In genomic region chr6:25153079-25153478, GRCh38 we compare ENCODE assay signal across 26 cellular contexts.
"Had no signal": no experiment of that assay in that cellular context is flagged by ENCODE, and none has a peak within 500 bp of the region (broad histone marks: within the 10 kb centered on the region; RNA-seq: fewer than 3 reads in every experiment).

No MANE protein-coding gene starts in this region.

- H3K4me1 Mint-ChIP-seq: nephron, neural progenitor cell had no signal

- H3K27me3 ChIP-seq: neural progenitor cell, neutrophil, pancreas, right lobe of liver, sigmoid colon, stomach, thyroid gland, tibial nerve, upper lobe of left lung, vagina had no signal

- H3K9ac ChIP-seq: neural progenitor cell had no signal

- H3K27me3 Mint-ChIP-seq: stimulated activated naive B cell treated with anti-CD40 and anti-IgM and Interleukin-4, amounts not matched to agents 10 μg/mL and 1 μg/mL and 100 μg/mL, for 72 hours; stimulated activated naive CD8-positive, alpha-beta T cell treated with anti-CD3 and anti-CD28 coated beads, Interleukin-15, Interleukin-2, amounts not matched to agents 100 ng/mL and 50 ng/mL, for 24 hours had no signal

- H3K36me3 ChIP-seq: neural progenitor cell, neutrophil, pancreas, right lobe of liver, sigmoid colon, stomach, thoracic aorta, thyroid gland, tibial nerve, upper lobe of left lung, vagina had no signal

- H3K4me3 Mint-ChIP-seq: naive thymus-derived CD4-positive, alpha-beta T cell; natural killer cell; nephron; stimulated activated effector memory CD8-positive, alpha-beta T cell treated with anti-CD3 and anti-CD28 coated beads, Interleukin-12 subunit alpha, Interleukin-12 subunit beta, amount 100 ng/mL, for 72 hours; stimulated activated naive B cell treated with anti-CD40 and anti-IgM and Interleukin-4, amounts not matched to agents 10 μg/mL and 1 μg/mL and 100 μg/mL, for 72 hours; stimulated activated naive CD8-positive, alpha-beta T cell treated with anti-CD3 and anti-CD28 coated beads, Interleukin-15, Interleukin-2, amounts not matched to agents 100 ng/mL and 50 ng/mL, for 24 hours had no signal

- H3K4me3 ChIP-seq: neural progenitor cell, pancreas, psoas muscle, right lobe of liver, sigmoid colon, stomach, thoracic aorta, thyroid gland, tibial nerve, upper lobe of left lung, vagina had no signal

- H2AFZ ChIP-seq: neural progenitor cell had no signal

- ATAC-seq: naive thymus-derived CD4-positive, alpha-beta T cell; natural killer cell; psoas muscle; right cardiac atrium; stimulated activated effector memory CD8-positive, alpha-beta T cell treated with anti-CD3 and anti-CD28 coated beads, Interleukin-12 subunit alpha, Interleukin-12 subunit beta, amount 100 ng/mL, for 72 hours; stimulated activated naive B cell treated with anti-CD40 and anti-IgM and Interleukin-4, amounts not matched to agents 10 μg/mL and 1 μg/mL and 100 μg/mL, for 72 hours had no signal

- H3K4me1 ChIP-seq: psoas muscle, right lobe of liver, sigmoid colon, stomach, tibial nerve, vagina had no signal

- H3K27ac ChIP-seq: neural progenitor cell, neutrophil, psoas muscle, right lobe of liver, sigmoid colon, stomach, thoracic aorta, tibial nerve, upper lobe of left lung, vagina had no signal

- H3K4me2 ChIP-seq: neural progenitor cell had no signal

- H3K36me3 Mint-ChIP-seq: natural killer cell; neural progenitor cell; stimulated activated effector memory CD8-positive, alpha-beta T cell treated with anti-CD3 and anti-CD28 coated beads, Interleukin-12 subunit alpha, Interleukin-12 subunit beta, amount 100 ng/mL, for 72 hours had no signal

- H3K9me3 ChIP-seq: pancreas, right lobe of liver, thyroid gland, vagina had no signal

- DNase-seq: natural killer cell; nucleus accumbens; psoas muscle; right cardiac atrium; right lobe of liver; sigmoid colon; small intestine; stimulated activated CD4-positive, alpha-beta T cell treated with anti-CD3 and anti-CD28 coated beads, Interleukin-15, amount 100 ng/mL, for 24 hours; stimulated activated CD4-positive, alpha-beta T cell treated with anti-CD3 and anti-CD28 coated beads, Interleukin-2, amount 100 ng/mL, for 24 hours; stimulated activated CD4-positive, alpha-beta T cell treated with anti-CD3 and anti-CD28 coated beads, Interleukin-2, amount 100 ng/mL, for 48 hours; stimulated activated CD4-positive, alpha-beta T cell treated with anti-CD3 and anti-CD28 coated beads, Interleukin-4, amount 100 ng/mL, for 24 hours; stimulated activated naive B cell treated with anti-CD40 and anti-IgM and Interleukin-4, amounts not matched to agents 10 μg/mL and 1 μg/mL and 100 μg/mL, for 72 hours; stimulated activated naive CD4-positive, alpha-beta T cell treated with Interleukin-2 at 50 U/mL for 16 hours; stomach; thyroid gland had no signal

- H3K27ac Mint-ChIP-seq: naive thymus-derived CD4-positive, alpha-beta T cell; natural killer cell; neural progenitor cell; stimulated activated effector memory CD8-positive, alpha-beta T cell treated with anti-CD3 and anti-CD28 coated beads, Interleukin-12 subunit alpha, Interleukin-12 subunit beta, amount 100 ng/mL, for 72 hours; stimulated activated naive CD8-positive, alpha-beta T cell treated with anti-CD3 and anti-CD28 coated beads, Interleukin-15, Interleukin-2, amounts not matched to agents 100 ng/mL and 50 ng/mL, for 24 hours had no signal

- FAIRE-seq: pancreas, small intestine had no signal
